In genomic region chr6:52157301-52157930, GRCh38 we compare ENCODE assay signal across 9 cellular contexts. TPM values are rescaled to one million over a fixed set of nuclear protein-coding genes. Genes with fewer than 3 reads are reported as not detected.
DNase-seq lines count a peak whose midpoint lies in the region; ATAC-seq, FAIRE-seq and TF ChIP-seq lines count a peak whose summit lies in the region.
"Had no signal": no experiment of that assay in that cellular context is flagged by ENCODE, and none has a peak within 500 bp of the region (broad histone marks: within the 10 kb centered on the region; RNA-seq: fewer than 3 reads in every experiment).

No MANE protein-coding gene starts in this region.

- H3K9me3 Mint-ChIP-seq in activated B cell treated with CpG ODN at 0.5 μM for 24 hours (peaks cover 13% of the 10 kb centered on the region), endothelial cell (ENCODE audit: unreplicated experiment) (peaks cover 7% of the 10 kb centered on the region)

- H3K27ac Mint-ChIP-seq in activated B cell treated with CpG ODN at 0.5 μM for 24 hours, result no peak overlapping the region
- no peak overlapping the region for H3K27ac Mint-ChIP-seq in endothelial cell (ENCODE audit: unreplicated experiment)

- ATAC-seq in HG02798 (IDR thresholded peaks at IDR 0.05; ENCODE audit: poor library complexity, unreplicated experiment) (peak; percentile 51), activated B cell treated with CpG ODN at 0.5 μM for 24 hours (ENCODE audit: low read depth) (peak; percentile 62), HG02970 (IDR thresholded peaks at IDR 0.05; ENCODE audit: low FRiP score, unreplicated experiment) (no peak)
- ATAC-seq: K562 had no signal

- H3K4me3 Mint-ChIP-seq in activated B cell treated with CpG ODN at 0.5 μM for 24 hours (no peak overlapping the region), endothelial cell (ENCODE audit: unreplicated experiment) (no peak overlapping the region)

- peaks cover 9% of the 10 kb centered on the region for H3K27me3 Mint-ChIP-seq in activated B cell treated with CpG ODN at 0.5 μM for 24 hours
- H3K27me3 Mint-ChIP-seq in endothelial cell (ENCODE audit: unreplicated experiment), result peaks cover 2% of the 10 kb centered on the region

- intact Hi-C loops in activated B cell treated with CpG ODN at 0.5 μM for 24 hours (cut with micrococcal nuclease), result no loop called here

- H3K4me1 Mint-ChIP-seq in activated B cell treated with CpG ODN at 0.5 μM for 24 hours, result peaks cover 17% of the 10 kb centered on the region
- peaks cover 18% of the 10 kb centered on the region for H3K4me1 Mint-ChIP-seq in endothelial cell (ENCODE audit: unreplicated experiment)

- CTCF ChIA-PET in activated B cell treated with CpG ODN at 0.5 μM for 24 hours (lab: Charles Lee), result interaction anchor here (0.8 kb wide), 1 partner anchor 108 kb away, joined by 3 read pairs; no protein-coding TSS in a partner anchor

- TF ChIP-seq CTCF in activated B cell treated with CpG ODN at 0.5 μM for 24 hours (IDR thresholded peaks at IDR 0.05) (no peak), endothelial cell (IDR thresholded peaks at IDR 0.05; ENCODE audit: unreplicated experiment) (no peak)

- DNase-seq in GM19239 (ENCODE audit: insufficient read length, low spot score), result no peak
- no peak for DNase-seq in activated B cell treated with CpG ODN at 0.5 μM for 24 hours
- DNase-seq in stimulated activated CD4-positive, alpha-beta T cell treated with anti-CD3 and anti-CD28 coated beads, Interleukin-15, amount 100 ng/mL, for 48 hours (ENCODE audit: low read depth in 2 of 2), result peak; percentile 44 to 60
- no peak for DNase-seq in NCI-H1417 (lab: John Stamatoyannopoulos, UW)
- DNase-seq in NCI-H774 (lab: John Stamatoyannopoulos, UW), result no peak
- DNase-seq in endothelial cell (ENCODE audit: low spot score), result no peak

- peak; percentile 85 for FAIRE-seq in GM19239 (lab: Jason Lieb, UNC)
- FAIRE-seq: K562 had no signal

- H3K36me3 Mint-ChIP-seq in activated B cell treated with CpG ODN at 0.5 μM for 24 hours (ENCODE audit: low read depth), result no peaks in the 10 kb centered on the region
- H3K36me3 Mint-ChIP-seq in endothelial cell (ENCODE audit: low read depth, unreplicated experiment), result peaks cover 5% of the 10 kb centered on the region

- POLR2A ChIA-PET in activated B cell treated with CpG ODN at 0.5 μM for 24 hours (lab: Charles Lee), result no interaction called here

RNA-seq across cellular contexts. Expression of gene IL17A, which starts 28.8 kb away (rescaled TPM):
- total RNA-seq in activated B cell treated with CpG ODN at 0.5 μM for 24 hours, result not detected in 2 replicates
- not detected for total RNA-seq in endothelial cell (ENCODE audit: unreplicated experiment)
- total RNA-seq: K562 had no signal

Comparison
In these comparisons a context has a peak if more than half of its experiments do, and no peak if none do; other contexts are left out.
1. DNase-seq: peak in stimulated activated CD4-positive, alpha-beta T cell treated with anti-CD3 and anti-CD28 coated beads, Interleukin-15, amount 100 ng/mL, for 48 hours (2 of 2); none in GM19239 (single experiment), activated B cell treated with CpG ODN at 0.5 μM for 24 hours (single experiment), NCI-H1417 (0 of 3), NCI-H774 (single experiment) and endothelial cell (single experiment).